ENCODE assay signal across 9 cellular contexts in genomic region chr6:149483849-149484635, GRCh38. TPM values are rescaled to one million over a fixed set of nuclear protein-coding genes. Genes with fewer than 3 reads are reported as not detected.
DNase-seq lines count a peak whose midpoint lies in the region; ATAC-seq, FAIRE-seq and TF ChIP-seq lines count a peak whose summit lies in the region.
"Had no signal": no experiment of that assay in that cellular context is flagged by ENCODE, and none has a peak within 500 bp of the region (broad histone marks: within the 10 kb centered on the region; RNA-seq: fewer than 3 reads in every experiment).

No MANE protein-coding gene starts in this region.

- H3K4me1 ChIP-seq in kidney (ENCODE audit: control insufficient read depth in 1 of 2, insufficient read depth in 1 of 2, low read depth in 1 of 2, low read length in 2 of 2) (peaks cover 13 to 21% of the 10 kb centered on the region in 2 donors), stomach (peaks cover 4 to 42% (median 6%) of the 10 kb centered on the region in 4 donors)

- H3K4me3 ChIP-seq in kidney (ENCODE audit: low read length in 2 of 2) (peak overlapping the region in 1 of 2 donors; percentile 46), stomach (peak overlapping the region in 2 of 4 donors; percentile 15 to 24)

- peak; percentile 43 for DNase-seq in activated CD8-positive, alpha-beta memory T cell treated with anti-CD3 and anti-CD28 coated beads, Interleukin-2, amount 10 ng/mL, durations not matched to agents 7 days and 5 days
- no peak for DNase-seq in activated CD8-positive, alpha-beta memory T cell treated with anti-CD3 and anti-CD28 coated beads, Interleukin-2, amount 50 U/mL, for 48 hours
- no peak for DNase-seq in T-helper 17 cell
- no peak for DNase-seq in kidney
- no peak for DNase-seq in stomach
- DNase-seq in DMS79 treated with DMSO at 0.1 percent for 48 hours (lab: John Stamatoyannopoulos, UW) = no peak
- DNase-seq: NCI-H1105 treated with DMSO at 0.1 percent for 48 hours had no signal

- H3K27me3 Mint-ChIP-seq in activated CD8-positive, alpha-beta memory T cell treated with anti-CD3 and anti-CD28 coated beads, Interleukin-2, amount 10 ng/mL, durations not matched to agents 7 days and 5 days = no peaks in the 10 kb centered on the region
- H3K27me3 Mint-ChIP-seq in T-helper 17 cell = no peaks in the 10 kb centered on the region

- H3K4me1 Mint-ChIP-seq in activated CD8-positive, alpha-beta memory T cell treated with anti-CD3 and anti-CD28 coated beads, Interleukin-2, amount 10 ng/mL, durations not matched to agents 7 days and 5 days = peaks cover 46% of the 10 kb centered on the region
- peaks cover 52% of the 10 kb centered on the region for H3K4me1 Mint-ChIP-seq in T-helper 17 cell

- H3K27me3 ChIP-seq in stomach = no peaks in the 10 kb centered on the region

- peak overlapping the region; percentile 90 for H3K4me3 Mint-ChIP-seq in activated CD8-positive, alpha-beta memory T cell treated with anti-CD3 and anti-CD28 coated beads, Interleukin-2, amount 10 ng/mL, durations not matched to agents 7 days and 5 days
- H3K4me3 Mint-ChIP-seq in T-helper 17 cell = peak overlapping the region; percentile 100

- FAIRE-seq in kidney (lab: Jason Lieb, UNC) = no peak

- ATAC-seq in activated CD8-positive, alpha-beta memory T cell treated with anti-CD3 and anti-CD28 coated beads, Interleukin-2, amount 10 ng/mL, durations not matched to agents 7 days and 5 days = no peak
- no peak for ATAC-seq in T-helper 17 cell
- no peak for ATAC-seq in esophagus mucosa
- ATAC-seq in HG02852 (IDR thresholded peaks at IDR 0.05; ENCODE audit: unreplicated experiment) = no peak

- intact Hi-C loops in kidney (cut with DNase I) = no loop called here
- intact Hi-C loops in stomach (cut with DNase I; ENCODE audit: low total_unique reads) = no loop called here

- no peak for TF ChIP-seq EP300 in stomach (IDR thresholded peaks at IDR 0.05)

- H3K36me3 ChIP-seq in kidney (ENCODE audit: control insufficient read depth in 1 of 2, insufficient read depth in 2 of 2, low read length in 2 of 2) = no peaks in the 10 kb centered on the region
- H3K36me3 ChIP-seq in stomach = no peaks in the 10 kb centered on the region

- peak overlapping the region; percentile 97 for H3K27ac Mint-ChIP-seq in activated CD8-positive, alpha-beta memory T cell treated with anti-CD3 and anti-CD28 coated beads, Interleukin-2, amount 10 ng/mL, durations not matched to agents 7 days and 5 days
- H3K27ac Mint-ChIP-seq in T-helper 17 cell = peak overlapping the region; percentile 100

- TF ChIP-seq CTCF in kidney (IDR thresholded peaks at IDR 0.05; ENCODE audit: borderline replicate concordance, extremely low read depth, insufficient read depth) (no peak), stomach (IDR thresholded peaks at IDR 0.05) (no peak)

- H3K9me3 Mint-ChIP-seq in activated CD8-positive, alpha-beta memory T cell treated with anti-CD3 and anti-CD28 coated beads, Interleukin-2, amount 10 ng/mL, durations not matched to agents 7 days and 5 days (ENCODE audit: low read depth) = no peaks in the 10 kb centered on the region

- no peak overlapping the region for H3K9ac ChIP-seq in kidney (ENCODE audit: low read length in 2 of 2)

- H3K9me3 ChIP-seq in T-helper 17 cell (ENCODE audit: control insufficient read depth, low read length, poor library complexity, severe bottlenecking) = no peaks in the 10 kb centered on the region
- H3K9me3 ChIP-seq in kidney (ENCODE audit: control insufficient read depth in 1 of 2, low read length in 2 of 2) = no peaks in the 10 kb centered on the region
- no peaks in the 10 kb centered on the region for H3K9me3 ChIP-seq in stomach

- CTCF ChIA-PET in activated CD8-positive, alpha-beta memory T cell treated with anti-CD3 and anti-CD28 coated beads, Interleukin-2, amount 10 ng/mL, durations not matched to agents 7 days and 5 days (lab: Charles Lee) = interaction anchor here (0.6 to 3.6 kb wide), 12 partner anchors 10 to 457 kb away, joined by 3 to 23 read pairs (median 4); no protein-coding TSS in a partner anchor

- WGBS in stomach, 5 donors = 77 to 88% (median 82%) methylated on average over 11 of the region's 11 CpGs

- H3K27ac ChIP-seq in kidney (ENCODE audit: low read depth in 2 of 2, low read length in 2 of 2) = peak overlapping the region; percentile 59 to 61
- H3K27ac ChIP-seq in stomach = peak overlapping the region; percentile 2 to 77 (median 75)

- TF ChIP-seq POLR2A in stomach (IDR thresholded peaks at IDR 0.05) = no peak

- peaks cover 29% of the 10 kb centered on the region for H3K36me3 Mint-ChIP-seq in activated CD8-positive, alpha-beta memory T cell treated with anti-CD3 and anti-CD28 coated beads, Interleukin-2, amount 10 ng/mL, durations not matched to agents 7 days and 5 days
- peaks cover 15% of the 10 kb centered on the region for H3K36me3 Mint-ChIP-seq in T-helper 17 cell (ENCODE audit: low read depth)

RNA-seq across cellular contexts. Expression of gene ZC3H12D, which starts 0.8 kb away (rescaled TPM):
- total RNA-seq in activated CD8-positive, alpha-beta memory T cell treated with anti-CD3 and anti-CD28 coated beads, Interleukin-2, amount 10 ng/mL, durations not matched to agents 7 days and 5 days = 10 to 100 TPM; 25.3 to 37.5 TPM
- total RNA-seq in T-helper 17 cell = 100 to 1,000 TPM; 219 to 248 TPM
- total RNA-seq in kidney = 3.7 TPM
- polyA plus RNA-seq in kidney (ENCODE audit: insufficient read depth, low read depth, low replicate concordance) = 0.82 TPM
- total RNA-seq in stomach = 1 to 10 TPM in 2 of 5 donors, not detected in 3; 1.1 to 2.2 TPM
- under 1 TPM; 0.31 to 0.85 (median 0.56) TPM for polyA plus RNA-seq in stomach
- 0.36 TPM for total RNA-seq in esophagus mucosa

Comparison
In these comparisons a context has a peak if more than half of its experiments do, and no peak if none do; other contexts are left out.
1. RNA of gene ZC3H12D, which starts 0.8 kb away (total RNA-seq): 219 to 248 TPM in T-helper 17 cell; 25.3 to 37.5 TPM in activated CD8-positive, alpha-beta memory T cell treated with anti-CD3 and anti-CD28 coated beads, Interleukin-2, amount 10 ng/mL, durations not matched to agents 7 days and 5 days, 3.7 TPM in kidney (single experiment), 0.36 TPM in esophagus mucosa (single experiment) and 1.1 to 2.2 TPM in stomach; every median in the first group is over 4 times any median in the second.